In genomic region chr10:75116941-75117775, GRCh38 we compare ENCODE assay signal across 8 cellular contexts. TPM values are rescaled to one million over a fixed set of nuclear protein-coding genes. Genes with fewer than 3 reads are reported as not detected.
DNase-seq lines count a peak whose midpoint lies in the region; ATAC-seq and TF ChIP-seq lines count a peak whose summit lies in the region.
"Not testable (repeated sequence)": the region's sequence is repeated elsewhere in the genome, so short reads cannot be mapped to it uniquely, and the experiment has no call there.

No MANE protein-coding gene starts in this region.

- peaks cover 41 to 78% (median 50%) of the 10 kb centered on the region in 10 experiments for H3K4me1 ChIP-seq in BLaER1 treated with 17β-estradiol and CSF1 and Interleukin-3, amounts not matched to agents 10 nM and 100 nM
- H3K4me1 ChIP-seq in PC-3 (ENCODE audit: insufficient read depth, low read length) (peaks cover 21% of the 10 kb centered on the region), osteoblast (ENCODE audit: insufficient read depth, low read length) (peaks cover 31% of the 10 kb centered on the region), vagina (peaks cover 73% of the 10 kb centered on the region)

- not testable (repeated sequence) for TF ChIP-seq CTCF in HFFc6 (IDR thresholded peaks at IDR 0.05); PC-3 (conservative IDR thresholded peaks at IDR 0.05; ENCODE audit: low read depth, low read length); dorsolateral prefrontal cortex (IDR thresholded peaks at IDR 0.05 in 54 of 56, conservative IDR thresholded peaks at IDR 0.05 in 2 of 56; ENCODE audit: low read depth in 1 of 56, partially characterized antibody in 56 of 56); osteoblast (IDR thresholded peaks at IDR 0.05; ENCODE audit: extremely low read depth, low read depth, low read length); vagina (IDR thresholded peaks at IDR 0.05)

- not testable (repeated sequence) for H3K9me2 ChIP-seq in PC-3 (replicated peaks; ENCODE audit: low read length)

- not testable (repeated sequence) for H3K4me3 ChIP-seq in BLaER1 treated with 17β-estradiol and CSF1 and Interleukin-3, amounts not matched to agents 10 nM and 100 nM; PC-3 (ENCODE audit: low read length); dorsolateral prefrontal cortex; osteoblast (ENCODE audit: insufficient read depth, low read length); vagina

- not testable (repeated sequence) for H2AFZ ChIP-seq in PC-3 (ENCODE audit: low read length); osteoblast (ENCODE audit: low read length)

- H3K4me1 Mint-ChIP-seq in HFFc6 (ENCODE audit: low read depth) = peaks cover 50% of the 10 kb centered on the region
- H3K4me1 Mint-ChIP-seq in activated T-helper 17 cell treated with anti-CD3 and anti-CD28 coated beads, Interleukin-2, amount 50 U/mL, for 72 hours = peaks cover 16% of the 10 kb centered on the region

- peak; percentile 42; the same call in 1 of the 2 replicates for ATAC-seq in PC-3
- ATAC-seq in activated T-helper 17 cell treated with anti-CD3 and anti-CD28 coated beads, Interleukin-2, amount 50 U/mL, for 72 hours (replicated peaks); Right ventricle myocardium inferior: not testable (repeated sequence)

- peak overlapping the region in 9 of 11 experiments; percentile 25 to 98 (median 44); a peak in 15 of 22 replicates for H3K4me2 ChIP-seq in BLaER1 treated with 17β-estradiol and CSF1 and Interleukin-3, amounts not matched to agents 10 nM and 100 nM
- H3K4me2 ChIP-seq in PC-3 (ENCODE audit: low read length) = not testable (repeated sequence)
- H3K4me2 ChIP-seq in osteoblast (ENCODE audit: insufficient read depth, low read length) = peak overlapping the region; percentile 29

- not testable (repeated sequence) for H3K27me3 Mint-ChIP-seq in HFFc6 (ENCODE audit: insufficient read depth); activated T-helper 17 cell treated with anti-CD3 and anti-CD28 coated beads, Interleukin-2, amount 50 U/mL, for 72 hours

- not testable (repeated sequence) for H3K9me3 Mint-ChIP-seq in HFFc6; activated T-helper 17 cell treated with anti-CD3 and anti-CD28 coated beads, Interleukin-2, amount 50 U/mL, for 72 hours

- not testable (repeated sequence) for TF ChIP-seq POLR2A in vagina (IDR thresholded peaks at IDR 0.05)

- H3K9ac ChIP-seq in BLaER1 treated with 17β-estradiol and CSF1 and Interleukin-3, amounts not matched to agents 10 nM and 100 nM; PC-3 (ENCODE audit: low read length): not testable (repeated sequence)

- H3K9me3 ChIP-seq in BLaER1 treated with 17β-estradiol and CSF1 and Interleukin-3, amounts not matched to agents 10 nM and 100 nM (replicated peaks in 1 of 11); PC-3 (ENCODE audit: low read length); osteoblast (ENCODE audit: low read depth, low read length); vagina: not testable (repeated sequence)

- peak overlapping the region in 1 of 11 experiments; percentile 30; a peak in 1 of 22 replicates for H3K27ac ChIP-seq in BLaER1 treated with 17β-estradiol and CSF1 and Interleukin-3, amounts not matched to agents 10 nM and 100 nM
- not testable (repeated sequence) for H3K27ac ChIP-seq in PC-3 (ENCODE audit: low read length); osteoblast (ENCODE audit: low read depth, low read length)
- H3K27ac ChIP-seq in dorsolateral prefrontal cortex (peak overlapping the region in 35 of 59 donors; percentile 6 to 70 (median 49)), vagina (peak overlapping the region; percentile 67)

- peaks cover 64 to 97% (median 95%) of the 10 kb centered on the region in 11 experiments for H4K20me1 ChIP-seq in BLaER1 treated with 17β-estradiol and CSF1 and Interleukin-3, amounts not matched to agents 10 nM and 100 nM
- H4K20me1 ChIP-seq in PC-3 (ENCODE audit: low read length) (peaks cover 39% of the 10 kb centered on the region; the same call in 1 of the 2 replicates), osteoblast (ENCODE audit: insufficient read depth, low read length) (peaks cover 44% of the 10 kb centered on the region)

- DNase-seq in HFFc6; dorsolateral prefrontal cortex; vagina (ENCODE audit: extremely low spot score in 2 of 2): not testable (repeated sequence)
- DNase-seq in PC-3 (peak; percentile 65), Right ventricle myocardium inferior (ENCODE audit: missing footprints) (peak; percentile 9), osteoblast (ENCODE audit: insufficient read length, low spot score, missing footprints) (peak; percentile 69)

- H3K79me2 ChIP-seq in PC-3 (ENCODE audit: low read length) (peaks cover 98% of the 10 kb centered on the region), osteoblast (ENCODE audit: insufficient read depth, low read length) (peaks cover 92% of the 10 kb centered on the region)

- H3K4me3 Mint-ChIP-seq in HFFc6 = not testable (repeated sequence)
- peak overlapping the region; percentile 28 for H3K4me3 Mint-ChIP-seq in activated T-helper 17 cell treated with anti-CD3 and anti-CD28 coated beads, Interleukin-2, amount 50 U/mL, for 72 hours

- intact Hi-C loops in PC-3 (cut with micrococcal nuclease) = loop anchor here (10.0 kb wide), 1 partner anchor 612 kb away; no protein-coding TSS in a partner anchor
- intact Hi-C loops in dorsolateral prefrontal cortex (cut with DNase I) = loop anchor here in 1 of 2 donors (10.0 kb wide), 1 partner anchor 962 kb away; the partner anchor contains the start of genes ADK and AP3M1
- intact Hi-C loops in Right ventricle myocardium inferior (cut with DNase I); vagina (cut with DNase I): not testable (repeated sequence)

- H3K27ac Mint-ChIP-seq in HFFc6 = peak overlapping the region; percentile 53; the same call in 1 of the 2 replicates
- H3K27ac Mint-ChIP-seq in activated T-helper 17 cell treated with anti-CD3 and anti-CD28 coated beads, Interleukin-2, amount 50 U/mL, for 72 hours = peak overlapping the region; percentile 72

- not testable (repeated sequence) for BruUV-seq in PC-3 (replicated peaks; lab: Mats Ljungman, UMichigan)

- CTCF ChIA-PET in PC-3 (lab: Charles Lee) = interaction anchor here (0.6 kb wide), 1 partner anchor 69 kb away, joined by 3 read pairs; no protein-coding TSS in a partner anchor

- H3K36me3 ChIP-seq in BLaER1 treated with 17β-estradiol and CSF1 and Interleukin-3, amounts not matched to agents 10 nM and 100 nM = peaks cover 0 to 19% (median 4%) of the 10 kb centered on the region in 11 experiments; a peak in 7 of 22 replicates
- H3K36me3 ChIP-seq in PC-3 (ENCODE audit: low read depth, low read length); osteoblast (ENCODE audit: insufficient read depth, low read length); vagina: not testable (repeated sequence)

- not testable (repeated sequence) for H3K36me3 Mint-ChIP-seq in HFFc6 (ENCODE audit: low read depth)
- peaks cover 28% of the 10 kb centered on the region for H3K36me3 Mint-ChIP-seq in activated T-helper 17 cell treated with anti-CD3 and anti-CD28 coated beads, Interleukin-2, amount 50 U/mL, for 72 hours (ENCODE audit: low read depth)

- POLR2A ChIA-PET in PC-3 (lab: Charles Lee; ENCODE audit: unreplicated experiment) = not testable (repeated sequence)

- H3F3A ChIP-seq in PC-3 (ENCODE audit: low read length, unreplicated experiment) = not testable (repeated sequence)

- not testable (repeated sequence) for H3K27me3 ChIP-seq in BLaER1 treated with 17β-estradiol and CSF1 and Interleukin-3, amounts not matched to agents 10 nM and 100 nM; PC-3 (ENCODE audit: low read length); dorsolateral prefrontal cortex; osteoblast (ENCODE audit: insufficient read depth, low read length); vagina

RNA-seq across cellular contexts. Expression of gene SAMD8, which starts 5.7 kb away (rescaled TPM):
- 10 to 100 TPM; 26.5 to 31.5 (median 29.9) TPM for total RNA-seq in HFFc6 (2021; fragmentation: NEBNext Ultra II Directional; extraction: Animal tissue kit (Norgen Biotek cat#: 25700))
- total RNA-seq in PC-3 (2014; rRNA removed) (47.4 and 48.6 TPM in 2 replicates), dorsolateral prefrontal cortex (10 to 100 TPM; 55.2 to 91.8 (median 66.8) TPM), Right ventricle myocardium inferior (21.9 TPM), osteoblast (30.6 and 31.5 TPM in 2 replicates), vagina (42.7 TPM)
- 10 to 100 TPM; 19.8 to 42.0 TPM for total RNA-seq in activated T-helper 17 cell treated with anti-CD3 and anti-CD28 coated beads, Interleukin-2, amount 50 U/mL, for 72 hours
